Comparison of ENCODE assay signal across 8 cellular contexts in genomic region chr1:65065535-65066378, GRCh38.
DNase-seq lines count a peak whose midpoint lies in the region; ATAC-seq and TF ChIP-seq lines count a peak whose summit lies in the region.

No MANE protein-coding gene starts in this region.

- H3K27ac Mint-ChIP-seq in naive thymus-derived CD4-positive, alpha-beta T cell, result peak overlapping the region; percentile 87 to 99 (median 95)

- H3K27me3 ChIP-seq in Peyer's patch (no peaks in the 10 kb centered on the region), esophagus (ENCODE audit: control insufficient read depth in 1 of 2, insufficient read depth in 2 of 2, low read length in 2 of 2) (no peaks in the 10 kb centered on the region)
- H3K27me3 ChIP-seq in naive thymus-derived CD4-positive, alpha-beta T cell (ENCODE audit: control insufficient read depth in 2 of 2, insufficient read depth in 2 of 2, low read length in 2 of 2), result no peaks in the 10 kb centered on the region

- H3K36me3 ChIP-seq in Peyer's patch (no peaks in the 10 kb centered on the region), esophagus (ENCODE audit: control insufficient read depth in 2 of 2, insufficient read depth in 2 of 2, low read length in 1 of 2) (no peaks in the 10 kb centered on the region)
- peaks cover 0 to 11% (median 0%) of the 10 kb centered on the region in 3 experiments for H3K36me3 ChIP-seq in naive thymus-derived CD4-positive, alpha-beta T cell (ENCODE audit: control insufficient read depth in 2 of 3, insufficient read depth in 3 of 3, low read length in 3 of 3)

- H3K4me1 ChIP-seq in Peyer's patch, result peaks cover 0 to 24% (median 3%) of the 10 kb centered on the region in 4 donors
- no peaks in the 10 kb centered on the region for H3K4me1 ChIP-seq in esophagus (ENCODE audit: control insufficient read depth in 2 of 2, insufficient read depth in 2 of 2, low read length in 1 of 2)
- peaks cover 21 to 34% of the 10 kb centered on the region in 2 donors for H3K4me1 ChIP-seq in naive thymus-derived CD4-positive, alpha-beta T cell (ENCODE audit: control insufficient read depth in 2 of 2, insufficient read depth in 2 of 2, low read length in 2 of 2)

- CTCF ChIA-PET in naive thymus-derived CD4-positive, alpha-beta T cell (lab: Charles Lee), result interaction anchor here (0.8 to 5.2 kb wide), 5 partner anchors 9 to 622 kb away, joined by 3 to 112 read pairs (median 5); no protein-coding TSS in a partner anchor

- no peak for TF ChIP-seq CTCF in Peyer's patch (IDR thresholded peaks at IDR 0.05)

- H3K9me3 Mint-ChIP-seq in naive thymus-derived CD4-positive, alpha-beta T cell, result peaks cover 0 to 5% (median 0%) of the 10 kb centered on the region in 11 donors

- H3K4me3 ChIP-seq in Peyer's patch, result peak overlapping the region; percentile 90 to 96 (median 94)
- H3K4me3 ChIP-seq in esophagus (ENCODE audit: low read depth in 1 of 2, low read length in 2 of 2), result peak overlapping the region; percentile 71 to 80
- peak overlapping the region; percentile 62 for H3K4me3 ChIP-seq in naive thymus-derived CD4-positive, alpha-beta T cell (ENCODE audit: low read length)

- H3K4me3 Mint-ChIP-seq in naive thymus-derived CD4-positive, alpha-beta T cell, result peak overlapping the region; percentile 66 to 98 (median 96)

- POLR2A ChIA-PET in naive thymus-derived CD4-positive, alpha-beta T cell (lab: Charles Lee), result interaction anchor here (0.7 to 5.5 kb wide), 10 partner anchors 9 to 354 kb away, joined by 3 to 57 read pairs (median 9); partner anchors contain the start of genes JAK1, LEPR and LEPROT

- H3K27ac ChIP-seq in Peyer's patch (peak overlapping the region; percentile 95 to 100 (median 99)), esophagus (ENCODE audit: low read depth in 2 of 2, low read length in 1 of 2) (peak overlapping the region; percentile 68 to 98)
- H3K27ac ChIP-seq in naive thymus-derived CD4-positive, alpha-beta T cell (ENCODE audit: low read depth, low read length), result peak overlapping the region; percentile 90

- ATAC-seq in naive thymus-derived CD4-positive, alpha-beta T cell, result no peak
- ATAC-seq in HG03097 (IDR thresholded peaks at IDR 0.05; ENCODE audit: low FRiP score, unreplicated experiment), result no peak
- ATAC-seq in GM18519 (IDR thresholded peaks at IDR 0.05; ENCODE audit: low FRiP score, unreplicated experiment), result no peak

- H3K36me3 Mint-ChIP-seq in naive thymus-derived CD4-positive, alpha-beta T cell, result peaks cover 0 to 9% (median 0%) of the 10 kb centered on the region in 5 donors

- DNase-seq in DMS153 treated with DMSO at 0.1 percent for 48 hours (lab: John Stamatoyannopoulos, UW; ENCODE audit: unreplicated experiment) (peak; percentile 34), DMS153 (lab: John Stamatoyannopoulos, UW) (no peak), Peyer's patch (peak; percentile 24 to 64 (median 52)), A172 (ENCODE audit: low spot score) (no peak)
- peak in 2 of 9 donors; percentile 12 to 22 for DNase-seq in naive thymus-derived CD4-positive, alpha-beta T cell

- peaks cover 44 to 70% (median 66%) of the 10 kb centered on the region in 7 donors for H3K4me1 Mint-ChIP-seq in naive thymus-derived CD4-positive, alpha-beta T cell

- H3K9me3 ChIP-seq in Peyer's patch, result no peaks in the 10 kb centered on the region
- no peaks in the 10 kb centered on the region for H3K9me3 ChIP-seq in esophagus (ENCODE audit: control insufficient read depth in 2 of 2, insufficient read depth in 1 of 2, low read depth in 1 of 2, low read length in 1 of 2)
- H3K9me3 ChIP-seq in naive thymus-derived CD4-positive, alpha-beta T cell (ENCODE audit: control insufficient read depth in 2 of 3, low read length in 3 of 3), result no peaks in the 10 kb centered on the region

- intact Hi-C loops in naive thymus-derived CD4-positive, alpha-beta T cell (cut with micrococcal nuclease), result loop anchor here (1.0 to 10.0 kb wide), 17 partner anchors 8 to 1989 kb away; partner anchors contain the start of genes PGM1 (in 2 of the 2), CACHD1 (in 1 of the 2), EFCAB7 (in 1 of the 2) and ITGB3BP (in 1 of the 2)

- H3K27me3 Mint-ChIP-seq in naive thymus-derived CD4-positive, alpha-beta T cell, result no peaks in the 10 kb centered on the region

- WGBS in esophagus, 2 donors, result 16 to 18% methylated on average over 15 of the region's 15 CpGs

- TF ChIP-seq POLR2A in Peyer's patch (IDR thresholded peaks at IDR 0.05), result no peak

Comparison
In these comparisons a context has a peak if more than half of its experiments do, and no peak if none do; other contexts are left out.
1. DNase-seq: peak in DMS153 treated with DMSO at 0.1 percent for 48 hours (single experiment) and Peyer's patch (3 of 3); none in DMS153 (single experiment) and A172 (single experiment).
2. Peak in every context shown above with its lines, with median percentiles within 50 percentile points of each other: H3K27ac ChIP-seq and H3K4me3 ChIP-seq.